In the genomic region with DNA sequence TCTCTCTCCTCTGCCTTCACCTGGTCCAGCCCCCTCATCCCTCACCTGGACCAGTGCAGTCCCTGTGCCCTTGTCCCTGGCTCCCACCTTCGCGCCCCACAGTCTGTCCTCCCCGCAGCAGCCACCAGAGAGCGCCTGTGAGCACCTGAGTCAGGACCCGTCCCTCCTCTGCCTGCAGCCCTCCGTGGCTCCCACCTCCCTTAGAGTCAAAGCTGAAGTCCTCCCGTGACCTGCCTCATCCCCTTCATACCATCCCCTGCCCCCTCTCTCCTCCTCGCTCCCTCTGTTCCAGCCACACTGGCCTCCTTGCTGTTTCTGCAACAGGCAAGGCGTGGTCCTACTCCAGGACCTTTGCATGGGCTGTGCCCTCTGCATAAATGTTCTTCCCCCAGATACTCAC, we compare ENCODE assay signal across 13 cellular contexts. TPM values are rescaled to one million over a fixed set of nuclear protein-coding genes. Genes with fewer than 3 reads are reported as not detected.
DNase-seq lines count a peak whose midpoint lies in the region; ATAC-seq, FAIRE-seq and TF ChIP-seq lines count a peak whose summit lies in the region.
"Had no signal": no experiment of that assay in that cellular context is flagged by ENCODE, and none has a peak within 500 bp of the region (broad histone marks: within the 10 kb centered on the region; RNA-seq: fewer than 3 reads in every experiment).

No MANE protein-coding gene starts in this region.

- DNase-seq in H7 (peak; percentile 83), keratinocyte (ENCODE audit: low read depth, low spot score) (no peak), putamen (ENCODE audit: low spot score) (no peak)
- peak; percentile 32 for DNase-seq in activated CD4-positive, alpha-beta memory T cell treated with anti-CD3 and anti-CD28 coated beads, Interleukin-2, amount 10 ng/mL, durations not matched to agents 7 days and 5 days
- DNase-seq in activated T-helper 2 cell treated with anti-CD3 and anti-CD28 coated beads, Interferon-gamma antibody, Interleukin-2, Interleukin-4, amounts not matched to agents 10 μg/mL and 5 μg/mL and 100 μg/mL, durations not matched to agents 14 hours and 24 hours and 36 hours (ENCODE audit: low spot score): no peak
- DNase-seq: amniotic stem cell, GF-D8, ovary had no signal

- H3K27me3 Mint-ChIP-seq in activated CD4-positive, alpha-beta memory T cell treated with anti-CD3 and anti-CD28 coated beads, Interleukin-2, amount 10 ng/mL, durations not matched to agents 7 days and 5 days: no peaks in the 10 kb centered on the region
- no peaks in the 10 kb centered on the region for H3K27me3 Mint-ChIP-seq in activated T-helper 2 cell treated with anti-CD3 and anti-CD28 coated beads, Interferon-gamma antibody, Interleukin-2, Interleukin-4, amounts not matched to agents 10 μg/mL and 5 μg/mL and 100 μg/mL, durations not matched to agents 14 hours and 24 hours and 36 hours (ENCODE audit: low read depth)

- H3K9me1 ChIP-seq in keratinocyte (ENCODE audit: control insufficient read depth, extremely low read depth, insufficient read depth, low read length): no peaks in the 10 kb centered on the region

- H3K9me2 ChIP-seq in DOHH2 (replicated peaks; ENCODE audit: control insufficient read depth, low read length): no peaks in the 10 kb centered on the region

- H3K4me3 ChIP-seq in DOHH2 (ENCODE audit: low read length): no peak overlapping the region
- H3K4me3 ChIP-seq in H7 (ENCODE audit: insufficient read depth, low read depth, low read length): no peak overlapping the region
- no peak overlapping the region for H3K4me3 ChIP-seq in keratinocyte (ENCODE audit: control insufficient read depth in 2 of 3, extremely low read depth in 1 of 3, insufficient read depth in 2 of 3, low read depth in 1 of 3, low read length in 3 of 3)
- H3K4me3 ChIP-seq: esophagus muscularis mucosa, ovary had no signal

- intact Hi-C loops in activated T-helper 2 cell treated with anti-CD3 and anti-CD28 coated beads, Interferon-gamma antibody, Interleukin-2, Interleukin-4, amounts not matched to agents 10 μg/mL and 5 μg/mL and 100 μg/mL, durations not matched to agents 14 hours and 24 hours and 36 hours (cut with micrococcal nuclease): no loop called here

- POLR2A ChIA-PET in activated CD4-positive, alpha-beta memory T cell treated with anti-CD3 and anti-CD28 coated beads, Interleukin-2, amount 10 ng/mL, durations not matched to agents 7 days and 5 days (lab: Charles Lee): no interaction called here

- peaks cover 4% of the 10 kb centered on the region for H3K27me3 ChIP-seq in DOHH2 (ENCODE audit: control insufficient read depth, low read length)
- peaks cover 3% of the 10 kb centered on the region; the same call in 1 of the 2 replicates for H3K27me3 ChIP-seq in H7 (ENCODE audit: control insufficient read depth, insufficient read depth, low read length)
- peaks cover 10% of the 10 kb centered on the region for H3K27me3 ChIP-seq in keratinocyte (ENCODE audit: control insufficient read depth, extremely low read depth, insufficient read depth, low read length)
- H3K27me3 ChIP-seq: ovary had no signal

- H3K4me3 Mint-ChIP-seq in activated CD4-positive, alpha-beta memory T cell treated with anti-CD3 and anti-CD28 coated beads, Interleukin-2, amount 10 ng/mL, durations not matched to agents 7 days and 5 days: no peak overlapping the region
- H3K4me3 Mint-ChIP-seq in activated T-helper 2 cell treated with anti-CD3 and anti-CD28 coated beads, Interferon-gamma antibody, Interleukin-2, Interleukin-4, amounts not matched to agents 10 μg/mL and 5 μg/mL and 100 μg/mL, durations not matched to agents 14 hours and 24 hours and 36 hours (ENCODE audit: low read depth): no peak overlapping the region

- CTCF ChIA-PET in activated CD4-positive, alpha-beta memory T cell treated with anti-CD3 and anti-CD28 coated beads, Interleukin-2, amount 10 ng/mL, durations not matched to agents 7 days and 5 days (lab: Charles Lee): no interaction called here

- H3K9me3 Mint-ChIP-seq in activated CD4-positive, alpha-beta memory T cell treated with anti-CD3 and anti-CD28 coated beads, Interleukin-2, amount 10 ng/mL, durations not matched to agents 7 days and 5 days: no peaks in the 10 kb centered on the region
- no peaks in the 10 kb centered on the region for H3K9me3 Mint-ChIP-seq in activated T-helper 2 cell treated with anti-CD3 and anti-CD28 coated beads, Interferon-gamma antibody, Interleukin-2, Interleukin-4, amounts not matched to agents 10 μg/mL and 5 μg/mL and 100 μg/mL, durations not matched to agents 14 hours and 24 hours and 36 hours

- no peak overlapping the region for H2AFZ ChIP-seq in keratinocyte (ENCODE audit: control insufficient read depth, low read length)

- H3K4me1 ChIP-seq in DOHH2 (ENCODE audit: control insufficient read depth, low read length) (no peaks in the 10 kb centered on the region), keratinocyte (ENCODE audit: control insufficient read depth, extremely low read depth, insufficient read depth, low read length) (no peaks in the 10 kb centered on the region)
- H3K4me1 ChIP-seq: esophagus muscularis mucosa had no signal

- no peaks in the 10 kb centered on the region for H3F3A ChIP-seq in DOHH2 (ENCODE audit: control insufficient read depth, insufficient read depth)

- H4K20me1 ChIP-seq in DOHH2 (ENCODE audit: control insufficient read depth, insufficient read depth, low read depth, low read length) (peaks cover 4% of the 10 kb centered on the region), keratinocyte (ENCODE audit: control insufficient read depth, extremely low read depth, insufficient read depth, low read length) (peaks cover 3% of the 10 kb centered on the region)

- H3K79me2 ChIP-seq in DOHH2 (ENCODE audit: control insufficient read depth, low read length): no peaks in the 10 kb centered on the region
- H3K79me2 ChIP-seq in keratinocyte (ENCODE audit: control insufficient read depth, insufficient read depth, low read length): no peaks in the 10 kb centered on the region

- H3K36me3 ChIP-seq in DOHH2 (ENCODE audit: control insufficient read depth, low read length) (no peaks in the 10 kb centered on the region), H7 (replicated peaks; ENCODE audit: control insufficient read depth, insufficient read depth, low read length) (no peaks in the 10 kb centered on the region), keratinocyte (ENCODE audit: control insufficient read depth in 2 of 2, extremely low read depth in 1 of 2, insufficient read depth in 2 of 2, low read length in 2 of 2) (no peaks in the 10 kb centered on the region)
- H3K36me3 ChIP-seq: esophagus muscularis mucosa, ovary had no signal

- TF ChIP-seq CTCF in DOHH2 (IDR thresholded peaks at IDR 0.05; ENCODE audit: low read depth, low read length, poor library complexity, severe bottlenecking): peak; percentile 73
- TF ChIP-seq CTCF in keratinocyte (optimal IDR thresholded peaks at IDR 0.05 in 1 of 3, IDR thresholded peaks at IDR 0.05 in 1 of 3, conservative IDR thresholded peaks at IDR 0.05 in 1 of 3; ENCODE audit: extremely low read depth in 1 of 3, insufficient read depth in 2 of 3, low read length in 3 of 3): peak; percentile 50 to 60 (median 51)

- no peak overlapping the region for H3K27ac Mint-ChIP-seq in activated CD4-positive, alpha-beta memory T cell treated with anti-CD3 and anti-CD28 coated beads, Interleukin-2, amount 10 ng/mL, durations not matched to agents 7 days and 5 days
- H3K27ac Mint-ChIP-seq in activated T-helper 2 cell treated with anti-CD3 and anti-CD28 coated beads, Interferon-gamma antibody, Interleukin-2, Interleukin-4, amounts not matched to agents 10 μg/mL and 5 μg/mL and 100 μg/mL, durations not matched to agents 14 hours and 24 hours and 36 hours: no peak overlapping the region

- H3K36me3 Mint-ChIP-seq in activated CD4-positive, alpha-beta memory T cell treated with anti-CD3 and anti-CD28 coated beads, Interleukin-2, amount 10 ng/mL, durations not matched to agents 7 days and 5 days (ENCODE audit: low read depth): no peaks in the 10 kb centered on the region
- H3K36me3 Mint-ChIP-seq in activated T-helper 2 cell treated with anti-CD3 and anti-CD28 coated beads, Interferon-gamma antibody, Interleukin-2, Interleukin-4, amounts not matched to agents 10 μg/mL and 5 μg/mL and 100 μg/mL, durations not matched to agents 14 hours and 24 hours and 36 hours (ENCODE audit: low read depth): no peaks in the 10 kb centered on the region

- no peak overlapping the region for H3K9ac ChIP-seq in keratinocyte (ENCODE audit: control insufficient read depth, extremely low read depth, insufficient read depth, low read length)

- no peaks in the 10 kb centered on the region for H3K4me1 Mint-ChIP-seq in activated CD4-positive, alpha-beta memory T cell treated with anti-CD3 and anti-CD28 coated beads, Interleukin-2, amount 10 ng/mL, durations not matched to agents 7 days and 5 days
- H3K4me1 Mint-ChIP-seq in activated T-helper 2 cell treated with anti-CD3 and anti-CD28 coated beads, Interferon-gamma antibody, Interleukin-2, Interleukin-4, amounts not matched to agents 10 μg/mL and 5 μg/mL and 100 μg/mL, durations not matched to agents 14 hours and 24 hours and 36 hours (ENCODE audit: low read depth): no peaks in the 10 kb centered on the region

- no peak overlapping the region for H3K4me2 ChIP-seq in DOHH2 (ENCODE audit: low read length)
- H3K4me2 ChIP-seq in keratinocyte (ENCODE audit: control insufficient read depth, extremely low read depth, insufficient read depth, low read depth, low read length): no peak overlapping the region

- H3K9me3 ChIP-seq in DOHH2 (ENCODE audit: control insufficient read depth, insufficient read depth, low read length): no peaks in the 10 kb centered on the region
- no peaks in the 10 kb centered on the region for H3K9me3 ChIP-seq in keratinocyte (ENCODE audit: control insufficient read depth, low read depth, low read length)
- H3K9me3 ChIP-seq: ovary had no signal

- FAIRE-seq in keratinocyte (lab: Jason Lieb, UNC): no peak
- FAIRE-seq: HTR-8/SVneo had no signal

- ATAC-seq in HG03521 (IDR thresholded peaks at IDR 0.05; ENCODE audit: unreplicated experiment): no peak

- dilution Hi-C loops in keratinocyte (cut with MboI; ENCODE audit: extremely low pct_ligation_motif_present, low sequenced_read_pairs): no loop called here

- no peak overlapping the region for H3K27ac ChIP-seq in DOHH2 (ENCODE audit: low read depth, low read length)
- H3K27ac ChIP-seq in keratinocyte (ENCODE audit: control insufficient read depth, insufficient read depth, low read length): no peak overlapping the region
- H3K27ac ChIP-seq: esophagus muscularis mucosa, ovary had no signal

RNA-seq across cellular contexts. Expression of a gene that starts 10.3 kb away (rescaled TPM):
- total RNA-seq in H7 (2014; rRNA removed; shearing (Covaris generic)): 1.4 and 2.5 TPM in 2 replicates
- total RNA-seq in activated CD4-positive, alpha-beta memory T cell treated with anti-CD3 and anti-CD28 coated beads, Interleukin-2, amount 10 ng/mL, durations not matched to agents 7 days and 5 days: under 1 TPM; 0.25 to 0.43 TPM
- polyA plus RNA-seq in keratinocyte: 0.04 to 0.05 TPM (median 0.04 TPM) in 3 replicates
- not detected for polyA plus RNA-seq in keratinocyte (2011; ENCODE audit: low read depth)
- 0.03 and 0.06 TPM in 2 replicates for polyA plus RNA-seq in keratinocyte (2011; cell fraction: cytosol; rRNA removed)
- polyA plus RNA-seq in keratinocyte (2011; cell fraction: nucleus; rRNA removed): 0.34 and 0.39 TPM in 2 replicates
- polyA plus RNA-seq in keratinocyte (2012; ENCODE audit: low replicate concordance): 0.15 TPM in 1 of 2 replicates, not detected in the other
- 0.10 to 0.67 TPM in 2 of 3 replicates, not detected in the other for polyA minus RNA-seq in keratinocyte
- polyA minus RNA-seq in keratinocyte (2011; cell fraction: cytosol; rRNA and poly(A)+ RNA removed): not detected
- polyA minus RNA-seq in keratinocyte (2011; cell fraction: nucleus; rRNA and poly(A)+ RNA removed): not detected in 2 replicates
- 0.16 and 0.18 TPM in 2 replicates for total RNA-seq in activated T-helper 2 cell treated with anti-CD3 and anti-CD28 coated beads, Interferon-gamma antibody, Interleukin-2, Interleukin-4, amounts not matched to agents 10 μg/mL and 5 μg/mL and 100 μg/mL, durations not matched to agents 14 hours and 24 hours and 36 hours
- total RNA-seq: RPMI7951 had no signal

RNA-seq across cellular contexts. Expression of a gene that starts 49.1 kb away (rescaled TPM):
- 68.2 and 82.8 TPM in 2 replicates for total RNA-seq in H7 (2014; rRNA removed; shearing (Covaris generic))
- 10 to 100 TPM; 49.6 to 52.0 TPM for total RNA-seq in activated CD4-positive, alpha-beta memory T cell treated with anti-CD3 and anti-CD28 coated beads, Interleukin-2, amount 10 ng/mL, durations not matched to agents 7 days and 5 days
- polyA plus RNA-seq in keratinocyte: 40.5 to 72.7 TPM (median 72.1 TPM) in 3 replicates
- polyA plus RNA-seq in keratinocyte (2011; ENCODE audit: low read depth): 16.6 TPM
- polyA plus RNA-seq in keratinocyte (2011; cell fraction: cytosol; rRNA removed): 26.9 and 50.1 TPM in 2 replicates
- polyA plus RNA-seq in keratinocyte (2011; cell fraction: nucleus; rRNA removed): 93.6 and 114 TPM in 2 replicates
- polyA plus RNA-seq in keratinocyte (2012; ENCODE audit: low replicate concordance): 40.6 and 101 TPM in 2 replicates
- 56.3 to 179 TPM (median 58.1 TPM) in 3 replicates for polyA minus RNA-seq in keratinocyte
- polyA minus RNA-seq in keratinocyte (2011; cell fraction: cytosol; rRNA and poly(A)+ RNA removed): 124 TPM
- 129 and 152 TPM in 2 replicates for polyA minus RNA-seq in keratinocyte (2011; cell fraction: nucleus; rRNA and poly(A)+ RNA removed)
- 86.3 and 88.1 TPM in 2 replicates for total RNA-seq in activated T-helper 2 cell treated with anti-CD3 and anti-CD28 coated beads, Interferon-gamma antibody, Interleukin-2, Interleukin-4, amounts not matched to agents 10 μg/mL and 5 μg/mL and 100 μg/mL, durations not matched to agents 14 hours and 24 hours and 36 hours

RNA-seq across cellular contexts. Expression of a gene that starts 56.2 kb away (rescaled TPM):
- total RNA-seq in H7 (2014; rRNA removed; shearing (Covaris generic)): not detected in 2 replicates
- total RNA-seq in activated CD4-positive, alpha-beta memory T cell treated with anti-CD3 and anti-CD28 coated beads, Interleukin-2, amount 10 ng/mL, durations not matched to agents 7 days and 5 days: 100 to 1,000 TPM; 275 to 280 TPM
- 0.08 to 0.14 TPM in 2 of 3 replicates, not detected in the other for polyA plus RNA-seq in keratinocyte
- polyA plus RNA-seq in keratinocyte (2011; ENCODE audit: low read depth): not detected
- polyA plus RNA-seq in keratinocyte (2011; cell fraction: cytosol; rRNA removed): 0.04 TPM in 1 of 2 replicates, not detected in the other
- polyA plus RNA-seq in keratinocyte (2011; cell fraction: nucleus; rRNA removed): 0.37 and 0.48 TPM in 2 replicates
- 0.47 TPM in 1 of 2 replicates, not detected in the other for polyA plus RNA-seq in keratinocyte (2012; ENCODE audit: low replicate concordance)
- 0.19 to 0.49 TPM in 2 of 3 replicates, not detected in the other for polyA minus RNA-seq in keratinocyte
- polyA minus RNA-seq in keratinocyte (2011; cell fraction: cytosol; rRNA and poly(A)+ RNA removed): not detected
- 0.39 and 1.8 TPM in 2 replicates for polyA minus RNA-seq in keratinocyte (2011; cell fraction: nucleus; rRNA and poly(A)+ RNA removed)
- total RNA-seq in activated T-helper 2 cell treated with anti-CD3 and anti-CD28 coated beads, Interferon-gamma antibody, Interleukin-2, Interleukin-4, amounts not matched to agents 10 μg/mL and 5 μg/mL and 100 μg/mL, durations not matched to agents 14 hours and 24 hours and 36 hours: 48.5 and 48.9 TPM in 2 replicates
- total RNA-seq: RPMI7951 had no signal

Comparison
In these comparisons a context has a peak if more than half of its experiments do, and no peak if none do; other contexts are left out.
1. DNase-seq: peak in H7 (single experiment) and activated CD4-positive, alpha-beta memory T cell treated with anti-CD3 and anti-CD28 coated beads, Interleukin-2, amount 10 ng/mL, durations not matched to agents 7 days and 5 days (single experiment); none in keratinocyte (single experiment), activated T-helper 2 cell treated with anti-CD3 and anti-CD28 coated beads, Interferon-gamma antibody, Interleukin-2, Interleukin-4, amounts not matched to agents 10 μg/mL and 5 μg/mL and 100 μg/mL, durations not matched to agents 14 hours and 24 hours and 36 hours (single experiment) and putamen (single experiment).
2. RNA of a gene that starts 56.2 kb away (total RNA-seq): 275 to 280 TPM in activated CD4-positive, alpha-beta memory T cell treated with anti-CD3 and anti-CD28 coated beads, Interleukin-2, amount 10 ng/mL, durations not matched to agents 7 days and 5 days and 48.5 to 48.9 TPM in activated T-helper 2 cell treated with anti-CD3 and anti-CD28 coated beads, Interferon-gamma antibody, Interleukin-2, Interleukin-4, amounts not matched to agents 10 μg/mL and 5 μg/mL and 100 μg/mL, durations not matched to agents 14 hours and 24 hours and 36 hours; not detected in H7; every median in the first group is over 10 times any median in the second.